19 cellular contexts compared by ENCODE assay signal in genomic region chr14:104855532-104856090, GRCh38. TPM values are rescaled to one million over a fixed set of nuclear protein-coding genes. Genes with fewer than 3 reads are reported as not detected.
A peak's percentile ranks its signal among the peaks of the same experiment; 100 is the strongest.
DNase-seq lines count a peak whose midpoint lies in the region; ATAC-seq and TF ChIP-seq lines count a peak whose summit lies in the region.
"Had no signal": no experiment of that assay in that cellular context is flagged by ENCODE, and none has a peak within 500 bp of the region (broad histone marks: within the 10 kb centered on the region; RNA-seq: fewer than 3 reads in every experiment).

No MANE protein-coding gene starts in this region.

- H3K9me3 Mint-ChIP-seq in stimulated activated effector memory CD8-positive, alpha-beta T cell treated with anti-CD3 and anti-CD28 coated beads, Interleukin-12 subunit alpha, Interleukin-12 subunit beta, amount 100 ng/mL, for 72 hours, result no peaks in the 10 kb centered on the region
- H3K9me3 Mint-ChIP-seq in osteocyte (ENCODE audit: unreplicated experiment), result no peaks in the 10 kb centered on the region

- CTCF ChIA-PET in HCT116 (lab: Charles Lee), result no interaction called here

- DNase-seq in NCI-H2227 treated with DMSO at 0.1 percent for 48 hours (lab: John Stamatoyannopoulos, UW), result peak; percentile 14
- no peak for DNase-seq in NCI-H2227 (lab: John Stamatoyannopoulos, UW; ENCODE audit: unreplicated experiment)
- DNase-seq in HCT116 (ENCODE audit: low read depth, low spot score), result no peak
- peak in 1 of 2 donors; percentile 15 for DNase-seq in left colon
- DNase-seq in stimulated activated effector memory CD8-positive, alpha-beta T cell treated with anti-CD3 and anti-CD28 coated beads, Interleukin-12 subunit alpha, Interleukin-12 subunit beta, amount 100 ng/mL, for 72 hours (ENCODE audit: low spot score in 2 of 2), result no peak
- no peak for DNase-seq in AML-193 (lab: John Stamatoyannopoulos, UW)
- DNase-seq in osteocyte (ENCODE audit: extremely low spot score, unreplicated experiment), result no peak
- DNase-seq in stimulated activated naive CD4-positive, alpha-beta T cell (lab: John Stamatoyannopoulos, UW), result no peak
- DNase-seq: COR-L47, DMS79, GM23248, NCI-H1436 treated with DMSO at 0.1 percent for 48 hours, NCI-H2107, NCI-H446 treated with DMSO at 0.1 percent for 48 hours, NCI-H82, RPMI8226 had no signal

- TF ChIP-seq POLR2A in HCT116 (IDR thresholded peaks at IDR 0.05; ENCODE audit: borderline replicate concordance, extremely low read depth, insufficient read depth, insufficient read length), result no peak

- H3K36me3 ChIP-seq in HCT116 (ENCODE audit: control insufficient read depth in 1 of 2, insufficient read depth in 2 of 2, low read length in 2 of 2), result no peaks in the 10 kb centered on the region
- H3K36me3 ChIP-seq: SJSA1 had no signal

- intact Hi-C loops in HCT116 (cut with micrococcal nuclease) (no loop called here), left colon (cut with DNase I, micrococcal nuclease) (no loop called here)

- no peaks in the 10 kb centered on the region for H3K9me2 ChIP-seq in HCT116 (ENCODE audit: insufficient read depth)

- H3K36me3 Mint-ChIP-seq in stimulated activated effector memory CD8-positive, alpha-beta T cell treated with anti-CD3 and anti-CD28 coated beads, Interleukin-12 subunit alpha, Interleukin-12 subunit beta, amount 100 ng/mL, for 72 hours, result no peaks in the 10 kb centered on the region
- H3K36me3 Mint-ChIP-seq in osteocyte (ENCODE audit: unreplicated experiment), result no peaks in the 10 kb centered on the region
- H3K36me3 Mint-ChIP-seq: CD14-positive monocyte had no signal

- no peaks in the 10 kb centered on the region for H3K4me1 ChIP-seq in HCT116 (ENCODE audit: control insufficient read depth in 1 of 2, insufficient read depth in 2 of 2, low read length in 2 of 2)
- H3K4me1 ChIP-seq: SJSA1 had no signal

- TF ChIP-seq RAD21 in HCT116 (IDR thresholded peaks at IDR 0.05; ENCODE audit: low read depth), result no peak

- TF ChIP-seq CTCF in HCT116 (IDR thresholded peaks at IDR 0.05 in 2 of 3, conservative IDR thresholded peaks at IDR 0.05 in 1 of 3; ENCODE audit: borderline replicate concordance in 1 of 3, insufficient read depth in 1 of 3, low read depth in 2 of 3, low read length in 2 of 3) (no peak), osteocyte (IDR thresholded peaks at IDR 0.05) (no peak)

- no peaks in the 10 kb centered on the region for H4K20me1 ChIP-seq in HCT116 (ENCODE audit: insufficient read depth)

- BruUV-seq in HCT116 (replicated peaks; lab: Mats Ljungman, UMichigan), result no TSS peak

- no peaks in the 10 kb centered on the region for H3K27me3 ChIP-seq in HCT116 (ENCODE audit: insufficient read depth, low read length)

- H3K4me1 Mint-ChIP-seq in stimulated activated effector memory CD8-positive, alpha-beta T cell treated with anti-CD3 and anti-CD28 coated beads, Interleukin-12 subunit alpha, Interleukin-12 subunit beta, amount 100 ng/mL, for 72 hours, result no peaks in the 10 kb centered on the region
- H3K4me1 Mint-ChIP-seq in osteocyte (ENCODE audit: unreplicated experiment), result no peaks in the 10 kb centered on the region
- H3K4me1 Mint-ChIP-seq: CD14-positive monocyte had no signal

- peaks cover under 1% of the 10 kb centered on the region; the same call in 1 of the 2 replicates for H3K79me2 ChIP-seq in HCT116 (ENCODE audit: insufficient read depth, low read length)

- H3K4me3 Mint-ChIP-seq in stimulated activated effector memory CD8-positive, alpha-beta T cell treated with anti-CD3 and anti-CD28 coated beads, Interleukin-12 subunit alpha, Interleukin-12 subunit beta, amount 100 ng/mL, for 72 hours, result no peak overlapping the region
- H3K4me3 Mint-ChIP-seq in osteocyte (ENCODE audit: unreplicated experiment), result no peak overlapping the region

- no peak overlapping the region for H3K27ac Mint-ChIP-seq in stimulated activated effector memory CD8-positive, alpha-beta T cell treated with anti-CD3 and anti-CD28 coated beads, Interleukin-12 subunit alpha, Interleukin-12 subunit beta, amount 100 ng/mL, for 72 hours
- no peak overlapping the region for H3K27ac Mint-ChIP-seq in osteocyte (ENCODE audit: unreplicated experiment)
- H3K27ac Mint-ChIP-seq: CD14-positive monocyte had no signal

- POLR2A ChIA-PET in HCT116 (lab: Charles Lee), result no interaction called here

- H2AFZ ChIP-seq in HCT116 (ENCODE audit: low read depth, low read length, poor library complexity, severe bottlenecking), result no peak overlapping the region
- H2AFZ ChIP-seq: GM23248 had no signal

- peaks cover 14% of the 10 kb centered on the region for H3K27me3 Mint-ChIP-seq in osteocyte (ENCODE audit: unreplicated experiment)

- no peak overlapping the region for H3K27ac ChIP-seq in HCT116 (ENCODE audit: low read depth, low read length)
- H3K27ac ChIP-seq: GM23248, SJSA1 had no signal

- RAD21 ChIA-PET in HCT116 (lab: Charles Lee; ENCODE audit: low non-redundant PET in 1 of 2, low total read pairs in 2 of 2, uncharacterized antibody in 2 of 2, unreplicated experiment in 2 of 2), result no interaction called here

- ATAC-seq in HCT116 (peak; percentile 18), left colon (peak; percentile 32)
- ATAC-seq in stimulated activated effector memory CD8-positive, alpha-beta T cell treated with anti-CD3 and anti-CD28 coated beads, Interleukin-12 subunit alpha, Interleukin-12 subunit beta, amount 100 ng/mL, for 72 hours, result peak; percentile 21
- ATAC-seq: GM12878 had no signal

- no peaks in the 10 kb centered on the region for H3K9me3 ChIP-seq in HCT116 (ENCODE audit: control insufficient read depth in 1 of 2, insufficient read depth in 1 of 2, low read depth in 1 of 2, low read length in 2 of 2)
- H3K9me3 ChIP-seq: SJSA1 had no signal

- no peak overlapping the region for H3K4me2 ChIP-seq in HCT116 (ENCODE audit: low read length)

- H3K4me3 ChIP-seq in HCT116 (replicated peaks in 1 of 2; ENCODE audit: low read depth in 1 of 2, low read length in 2 of 2), result no peak overlapping the region
- H3K4me3 ChIP-seq: GM12878, GM23248, SJSA1 had no signal

- H3K9ac ChIP-seq in HCT116 (ENCODE audit: low read length), result no peak overlapping the region
- H3K9ac ChIP-seq: GM23248 had no signal

TF ChIP-seq in HCT116, 20 proteins besides CTCF, POLR2A, EP300 and RAD21:
- TF ChIP-seq EZH2phosphoT487 (IDR thresholded peaks at IDR 0.05; ENCODE audit: borderline replicate concordance), result no peak
- TF ChIP-seq POLR2AphosphoS5 (IDR thresholded peaks at IDR 0.05; ENCODE audit: low read depth, low read length), result 0 out of 2 replicates have a peak, but pooled peaks have one; percentile 9
- no peak for TF ChIP-seq ZBTB33 (IDR thresholded peaks at IDR 0.05; ENCODE audit: extremely low read depth, insufficient replicate concordance, low read length)

RNA-seq across cellular contexts. Expression of gene CEP170B, which starts 9.5 kb away (rescaled TPM):
- 45.9 TPM for total RNA-seq in HCT116 (2021; ENCODE audit: unreplicated experiment)
- polyA plus RNA-seq in HCT116 (2012), result 24.4 and 26.7 TPM in 2 replicates
- 10 to 100 TPM; 76.4 to 89.3 TPM for total RNA-seq in left colon
- 26.4 and 26.5 TPM in 2 replicates for total RNA-seq in osteocyte
- polyA plus RNA-seq: CD14-positive monocyte had no signal

RNA-seq across cellular contexts. Expression of gene ZBTB42, which starts 54.7 kb away (rescaled TPM):
- total RNA-seq in HCT116 (2021; ENCODE audit: unreplicated experiment) (4.4 TPM), left colon (1 to 10 TPM; 7.2 to 9.2 TPM), osteocyte (2.7 and 3.1 TPM in 2 replicates)
- polyA plus RNA-seq in HCT116 (2012), result 3.9 and 4.1 TPM in 2 replicates
